In the genomic region with DNA sequence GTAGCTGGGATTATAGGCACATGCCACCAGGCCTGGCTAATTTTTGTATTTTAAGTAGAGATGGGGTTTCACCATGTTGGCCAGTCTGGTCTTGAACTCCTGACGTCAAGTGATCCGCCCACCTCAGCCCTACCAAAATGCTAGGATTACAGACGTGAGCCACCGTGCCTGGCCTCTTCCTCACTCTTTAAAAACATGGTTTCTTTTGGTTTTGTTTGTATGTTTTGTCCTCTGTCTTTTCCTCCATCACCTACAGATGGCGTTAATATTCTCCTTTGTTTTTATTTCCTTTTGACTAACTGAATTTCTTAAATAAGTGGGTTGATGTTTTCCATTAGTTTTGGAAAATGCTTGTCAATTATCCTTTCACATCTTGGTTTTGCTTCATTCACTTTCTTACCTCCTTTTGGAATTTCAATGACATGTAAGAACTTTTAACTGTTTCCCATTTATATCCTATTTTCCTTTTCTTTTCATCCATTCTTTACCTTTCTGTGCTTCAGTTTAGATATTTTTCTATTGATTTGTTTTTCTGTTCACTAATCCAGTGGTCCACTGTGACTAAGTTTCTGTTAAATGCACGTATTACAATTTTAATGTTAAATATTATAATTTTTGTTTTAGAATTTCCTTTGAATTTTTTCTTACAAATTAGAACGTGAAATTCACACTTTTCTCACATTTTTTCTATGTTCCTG, we compare ENCODE assay signal across 9 cellular contexts.
A peak's percentile ranks its signal among the peaks of the same experiment; 100 is the strongest.
DNase-seq lines count a peak whose midpoint lies in the region; ATAC-seq and TF ChIP-seq lines count a peak whose summit lies in the region.
"Had no signal": no experiment of that assay in that cellular context is flagged by ENCODE, and none has a peak within 500 bp of the region (broad histone marks: within the 10 kb centered on the region; RNA-seq: fewer than 3 reads in every experiment).

No MANE protein-coding gene starts in this region.

- no peak for ATAC-seq in sciatic nerve
- ATAC-seq: right cardiac atrium had no signal

- no peak overlapping the region for H3K4me3 ChIP-seq in GM06990 (replicated peaks; ENCODE audit: low read depth, low read length)
- H3K4me3 ChIP-seq in Peyer's patch = no peak overlapping the region
- no peak overlapping the region for H3K4me3 ChIP-seq in fibroblast of the aortic adventitia (ENCODE audit: low read depth, low read length)

- H3K27me3 ChIP-seq in GM06990 (replicated peaks; ENCODE audit: control insufficient read depth, insufficient read depth, low read length) (no peaks in the 10 kb centered on the region; the same call in 1 of the 2 replicates), Peyer's patch (no peaks in the 10 kb centered on the region)

- TF ChIP-seq CTCF in GM06990 (IDR thresholded peaks at IDR 0.05; ENCODE audit: insufficient read depth, low read length, poor library complexity, severe bottlenecking) (peak; percentile 51), Peyer's patch (IDR thresholded peaks at IDR 0.05) (peak in 4 of 6 experiments; percentile 19 to 34 (median 24)), fibroblast of the aortic adventitia (IDR thresholded peaks at IDR 0.05; ENCODE audit: insufficient read depth, low read length) (peak; percentile 62)

- TF ChIP-seq POLR2A in Peyer's patch (IDR thresholded peaks at IDR 0.05) = no peak

- in situ Hi-C loops in ACHN (cut with HindIII; ENCODE audit: low pct_ligation_motif_present, low pct_unique_long_range_greater_than_20kb, low sequenced_read_pairs) = no loop called here

- intact Hi-C loops in sciatic nerve (cut with DNase I) = no loop called here

- H3K9me3 ChIP-seq in Peyer's patch = no peaks in the 10 kb centered on the region

- DNase-seq in ACHN = peak; percentile 48
- no peak for DNase-seq in GM06990 (ENCODE audit: extremely low read depth, insufficient read length)
- no peak for DNase-seq in Peyer's patch
- DNase-seq in fibroblast of the aortic adventitia (ENCODE audit: low read depth) = peak; percentile 68
- DNase-seq in sciatic nerve (ENCODE audit: low spot score) = no peak
- no peak for DNase-seq in NCI-H146 (lab: John Stamatoyannopoulos, UW)
- no peak for DNase-seq in stimulated activated naive CD4-positive, alpha-beta T cell treated with Interleukin-2 at 50 U/mL for 16 hours (lab: John Stamatoyannopoulos, UW)
- no peak for DNase-seq in activated CD8-positive, alpha-beta memory T cell treated with anti-CD3 and anti-CD28 coated beads for 24 hours
- DNase-seq: right cardiac atrium had no signal

- no peak overlapping the region for H3K27ac ChIP-seq in Peyer's patch

- H3K4me1 ChIP-seq in Peyer's patch = no peaks in the 10 kb centered on the region

- H3K36me3 ChIP-seq in GM06990 (ENCODE audit: control insufficient read depth, insufficient read depth, low read length) = no peaks in the 10 kb centered on the region
- no peaks in the 10 kb centered on the region for H3K36me3 ChIP-seq in Peyer's patch

Comparison
In these comparisons a context has a peak if more than half of its experiments do, and no peak if none do; other contexts are left out.
1. DNase-seq: peak in ACHN (single experiment) and fibroblast of the aortic adventitia (single experiment); none in GM06990 (single experiment), Peyer's patch (0 of 3), sciatic nerve (single experiment), NCI-H146 (single experiment), stimulated activated naive CD4-positive, alpha-beta T cell treated with Interleukin-2 at 50 U/mL for 16 hours (single experiment) and activated CD8-positive, alpha-beta memory T cell treated with anti-CD3 and anti-CD28 coated beads for 24 hours (single experiment).
2. Peak in every context shown above with its lines, with median percentiles within 50 percentile points of each other: CTCF ChIP-seq.